ENCODE assay signal across 19 cellular contexts in the genomic region with DNA sequence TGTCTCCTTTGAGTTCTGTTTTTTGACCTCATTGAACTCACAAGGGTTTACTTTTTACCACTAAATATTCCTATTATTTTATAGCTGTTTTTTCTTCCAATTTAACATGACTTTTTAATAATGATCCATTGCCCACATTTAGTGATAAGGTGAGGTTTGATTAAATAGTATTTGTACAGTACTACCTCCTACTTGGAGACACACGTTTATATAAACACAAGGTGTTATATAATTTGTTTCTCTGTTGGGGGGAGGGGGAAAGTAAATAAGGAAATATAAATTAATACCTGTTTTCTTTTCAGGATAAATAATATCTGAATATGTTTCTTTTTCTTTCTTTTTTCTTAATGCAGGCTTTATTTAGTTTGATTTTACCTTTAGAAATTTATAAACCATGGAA.
"Had no signal": no experiment of that assay in that cellular context is flagged by ENCODE, and none has a peak within 500 bp of the region (broad histone marks: within the 10 kb centered on the region; RNA-seq: fewer than 3 reads in every experiment).

No MANE protein-coding gene starts in this region.

- H3K9me3 ChIP-seq: esophagus muscularis mucosa, gastroesophageal sphincter, mucosa of descending colon, sigmoid colon, thoracic aorta, transverse colon had no signal

- H3K27me3 Mint-ChIP-seq: stimulated activated naive CD8-positive, alpha-beta T cell treated with anti-CD3 and anti-CD28 coated beads, Interleukin-15, amount 100 ng/mL, for 72 hours had no signal

- ATAC-seq: gastroesophageal sphincter; left lobe of liver; mucosa of descending colon; stimulated activated naive CD8-positive, alpha-beta T cell treated with anti-CD3 and anti-CD28 coated beads, Interleukin-15, amount 100 ng/mL, for 72 hours had no signal

- H3K27ac Mint-ChIP-seq: nephron had no signal

- H3K4me3 ChIP-seq: esophagus muscularis mucosa, gastroesophageal sphincter, mucosa of descending colon, sigmoid colon, skin epidermis, thoracic aorta, transverse colon had no signal

- H3K9me3 Mint-ChIP-seq: nephron; stimulated activated naive CD8-positive, alpha-beta T cell treated with anti-CD3 and anti-CD28 coated beads, Interleukin-15, amount 100 ng/mL, for 72 hours had no signal

- H3K27ac ChIP-seq: epithelial cell of prostate, skin epidermis had no signal

- H3K36me3 ChIP-seq: sigmoid colon, thoracic aorta, transverse colon had no signal

- H3K4me3 Mint-ChIP-seq: nephron; stimulated activated naive CD8-positive, alpha-beta T cell treated with anti-CD3 and anti-CD28 coated beads, Interleukin-15, amount 100 ng/mL, for 72 hours had no signal

- DNase-seq: central memory CD4-positive, alpha-beta T cell; effector memory CD4-positive, alpha-beta T cell; glutamatergic neuron; islet precursor cell; mammary epithelial cell; mucosa of descending colon; posterior cingulate gyrus; sigmoid colon; stimulated activated CD4-positive, alpha-beta T cell treated with anti-CD3 and anti-CD28 coated beads, Interleukin-2, amount 100 ng/mL, for 24 hours; stimulated activated naive CD8-positive, alpha-beta T cell treated with anti-CD3 and anti-CD28 coated beads, Interleukin-15, amount 100 ng/mL, for 72 hours; substantia nigra; transverse colon had no signal

- H3K27me3 ChIP-seq: esophagus muscularis mucosa, gastroesophageal sphincter, sigmoid colon, transverse colon had no signal
